In the genomic region with DNA sequence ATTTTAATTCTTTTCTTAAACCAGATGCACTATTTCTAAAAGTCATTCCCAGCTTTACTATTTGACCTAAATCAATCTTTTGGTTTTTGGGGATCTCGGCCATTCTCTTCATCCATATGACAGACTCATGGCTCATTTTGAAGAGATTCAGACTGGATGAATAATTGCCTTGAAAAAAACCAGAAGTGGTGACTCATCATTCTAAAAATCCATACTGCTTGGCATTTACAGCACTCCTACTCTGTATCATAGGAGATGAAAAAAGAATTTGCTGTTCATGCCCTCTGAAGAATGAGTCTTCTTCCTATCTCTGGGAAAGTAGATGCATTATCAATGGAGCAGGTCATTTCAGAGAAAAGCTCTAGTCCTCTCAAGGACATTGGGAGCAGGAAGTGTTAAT, we compare ENCODE assay signal across 1 cellular context.
TF ChIP-seq lines count a peak whose summit lies in the region.

No MANE protein-coding gene starts in this region.

TF ChIP-seq in K562, 482 proteins besides CTCF, POLR2A, EP300 and RAD21 (continued from another document):
- TF ChIP-seq, protein P1, sequence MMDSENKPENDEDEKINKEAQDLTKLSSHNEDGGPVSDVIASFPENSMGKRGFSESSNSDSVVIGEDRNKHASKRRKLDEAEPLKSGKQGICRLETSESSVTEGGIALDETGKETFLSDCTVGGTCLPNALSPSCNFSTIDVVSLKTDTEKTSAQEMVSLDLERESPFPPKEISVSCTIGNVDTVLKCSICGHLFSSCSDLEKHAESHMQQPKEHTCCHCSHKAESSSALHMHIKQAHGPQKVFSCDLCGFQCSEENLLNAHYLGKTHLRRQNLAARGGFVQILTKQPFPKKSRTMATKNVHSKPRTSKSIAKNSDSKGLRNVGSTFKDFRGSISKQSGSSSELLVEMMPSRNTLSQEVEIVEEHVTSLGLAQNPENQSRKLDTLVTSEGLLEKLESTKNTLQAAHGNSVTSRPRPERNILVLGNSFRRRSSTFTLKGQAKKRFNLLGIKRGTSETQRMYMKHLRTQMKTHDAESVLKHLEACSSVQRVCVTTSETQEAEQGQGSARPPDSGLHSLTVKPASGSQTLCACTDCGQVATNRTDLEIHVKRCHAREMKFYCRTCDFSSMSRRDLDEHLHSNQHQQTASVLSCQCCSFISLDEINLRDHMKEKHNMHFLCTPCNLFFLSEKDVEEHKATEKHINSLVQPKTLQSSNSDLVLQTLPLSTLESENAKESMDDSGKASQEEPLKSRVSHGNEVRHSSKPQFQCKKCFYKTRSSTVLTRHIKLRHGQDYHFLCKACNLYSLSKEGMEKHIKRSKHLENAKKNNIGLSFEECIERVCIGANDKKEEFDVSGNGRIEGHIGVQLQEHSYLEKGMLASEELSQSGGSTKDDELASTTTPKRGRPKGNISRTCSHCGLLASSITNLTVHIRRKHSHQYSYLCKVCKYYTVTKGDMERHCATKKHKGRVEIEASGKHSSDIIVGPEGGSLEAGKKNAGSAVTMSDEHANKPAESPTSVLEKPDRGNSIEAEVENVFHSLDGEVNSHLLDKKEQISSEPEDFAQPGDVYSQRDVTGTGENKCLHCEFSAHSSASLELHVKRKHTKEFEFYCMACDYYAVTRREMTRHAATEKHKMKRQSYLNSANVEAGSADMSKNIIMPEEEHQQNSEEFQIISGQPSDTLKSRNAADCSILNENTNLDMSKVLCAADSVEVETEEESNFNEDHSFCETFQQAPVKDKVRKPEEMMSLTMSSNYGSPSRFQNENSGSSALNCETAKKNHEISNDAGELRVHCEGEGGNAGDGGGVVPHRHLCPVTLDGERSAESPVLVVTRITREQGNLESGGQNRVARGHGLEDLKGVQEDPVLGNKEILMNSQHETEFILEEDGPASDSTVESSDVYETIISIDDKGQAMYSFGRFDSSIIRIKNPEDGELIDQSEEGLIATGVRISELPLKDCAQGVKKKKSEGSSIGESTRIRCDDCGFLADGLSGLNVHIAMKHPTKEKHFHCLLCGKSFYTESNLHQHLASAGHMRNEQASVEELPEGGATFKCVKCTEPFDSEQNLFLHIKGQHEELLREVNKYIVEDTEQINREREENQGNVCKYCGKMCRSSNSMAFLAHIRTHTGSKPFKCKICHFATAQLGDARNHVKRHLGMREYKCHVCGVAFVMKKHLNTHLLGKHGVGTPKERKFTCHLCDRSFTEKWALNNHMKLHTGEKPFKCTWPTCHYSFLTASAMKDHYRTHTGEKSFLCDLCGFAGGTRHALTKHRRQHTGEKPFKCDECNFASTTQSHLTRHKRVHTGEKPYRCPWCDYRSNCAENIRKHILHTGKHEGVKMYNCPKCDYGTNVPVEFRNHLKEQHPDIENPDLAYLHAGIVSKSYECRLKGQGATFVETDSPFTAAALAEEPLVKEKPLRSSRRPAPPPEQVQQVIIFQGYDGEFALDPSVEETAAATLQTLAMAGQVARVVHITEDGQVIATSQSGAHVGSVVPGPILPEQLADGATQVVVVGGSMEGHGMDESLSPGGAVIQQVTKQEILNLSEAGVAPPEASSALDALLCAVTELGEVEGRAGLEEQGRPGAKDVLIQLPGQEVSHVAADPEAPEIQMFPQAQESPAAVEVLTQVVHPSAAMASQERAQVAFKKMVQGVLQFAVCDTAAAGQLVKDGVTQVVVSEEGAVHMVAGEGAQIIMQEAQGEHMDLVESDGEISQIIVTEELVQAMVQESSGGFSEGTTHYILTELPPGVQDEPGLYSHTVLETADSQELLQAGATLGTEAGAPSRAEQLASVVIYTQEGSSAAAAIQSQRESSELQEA (IDR thresholded peaks at IDR 0.05; ENCODE audit: low read depth): no peak
- TF ChIP-seq, protein P2, sequence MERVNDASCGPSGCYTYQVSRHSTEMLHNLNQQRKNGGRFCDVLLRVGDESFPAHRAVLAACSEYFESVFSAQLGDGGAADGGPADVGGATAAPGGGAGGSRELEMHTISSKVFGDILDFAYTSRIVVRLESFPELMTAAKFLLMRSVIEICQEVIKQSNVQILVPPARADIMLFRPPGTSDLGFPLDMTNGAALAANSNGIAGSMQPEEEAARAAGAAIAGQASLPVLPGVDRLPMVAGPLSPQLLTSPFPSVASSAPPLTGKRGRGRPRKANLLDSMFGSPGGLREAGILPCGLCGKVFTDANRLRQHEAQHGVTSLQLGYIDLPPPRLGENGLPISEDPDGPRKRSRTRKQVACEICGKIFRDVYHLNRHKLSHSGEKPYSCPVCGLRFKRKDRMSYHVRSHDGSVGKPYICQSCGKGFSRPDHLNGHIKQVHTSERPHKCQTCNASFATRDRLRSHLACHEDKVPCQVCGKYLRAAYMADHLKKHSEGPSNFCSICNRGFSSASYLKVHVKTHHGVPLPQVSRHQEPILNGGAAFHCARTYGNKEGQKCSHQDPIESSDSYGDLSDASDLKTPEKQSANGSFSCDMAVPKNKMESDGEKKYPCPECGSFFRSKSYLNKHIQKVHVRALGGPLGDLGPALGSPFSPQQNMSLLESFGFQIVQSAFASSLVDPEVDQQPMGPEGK (CRISPR knock-in tag; IDR thresholded peaks at IDR 0.05; ENCODE audit: borderline replicate concordance): no peak
